In genomic region chr6:100085162-100085431, GRCh38 we compare ENCODE assay signal across 15 cellular contexts.
DNase-seq lines count a peak whose midpoint lies in the region; TF ChIP-seq lines count a peak whose summit lies in the region.
"Had no signal": no experiment of that assay in that cellular context is flagged by ENCODE, and none has a peak within 500 bp of the region (broad histone marks: within the 10 kb centered on the region; RNA-seq: fewer than 3 reads in every experiment).

No MANE protein-coding gene starts in this region.

- no peaks in the 10 kb centered on the region for H3K27me3 ChIP-seq in SJSA1 (replicated peaks)
- H3K27me3 ChIP-seq in skeletal muscle tissue (ENCODE audit: control insufficient read depth in 3 of 3, insufficient read depth in 3 of 3, low read length in 3 of 3): no peaks in the 10 kb centered on the region

- H3K27ac ChIP-seq in SJSA1 (peak overlapping the region; percentile 37), skeletal muscle tissue (ENCODE audit: low read depth, low read length) (peak overlapping the region; percentile 77)
- H3K27ac ChIP-seq: A549 had no signal

- H3K36me3 Mint-ChIP-seq in nephron (ENCODE audit: low read depth): no peaks in the 10 kb centered on the region
- H3K36me3 Mint-ChIP-seq: CD14-positive monocyte; CD8-positive, alpha-beta T cell had no signal

- H3K9me3 ChIP-seq in SJSA1 (replicated peaks) (no peaks in the 10 kb centered on the region), skeletal muscle tissue (ENCODE audit: control insufficient read depth in 3 of 3, low read length in 3 of 3) (no peaks in the 10 kb centered on the region)
- H3K9me3 ChIP-seq: A549, HAP-1 had no signal

- H3K4me3 ChIP-seq in SJSA1 (no peak overlapping the region), fibroblast of the aortic adventitia (ENCODE audit: low read depth, low read length) (no peak overlapping the region), skeletal muscle tissue (ENCODE audit: low read length in 3 of 3) (no peak overlapping the region)
- H3K4me3 ChIP-seq: A549, HAP-1 had no signal

- no peak for TF ChIP-seq CTCF in fibroblast of the aortic adventitia (IDR thresholded peaks at IDR 0.05; ENCODE audit: insufficient read depth, low read length)
- TF ChIP-seq CTCF in nephron (IDR thresholded peaks at IDR 0.05; ENCODE audit: unreplicated experiment in 3 of 3): no peak

- peak overlapping the region in 2 of 3 experiments; percentile 6 to 68 for H3K27ac Mint-ChIP-seq in nephron
- H3K27ac Mint-ChIP-seq: CD14-positive monocyte; CD8-positive, alpha-beta T cell had no signal

- H3K36me3 ChIP-seq in SJSA1 (no peaks in the 10 kb centered on the region), skeletal muscle tissue (ENCODE audit: control insufficient read depth in 3 of 3, insufficient read depth in 3 of 3, low read length in 3 of 3) (no peaks in the 10 kb centered on the region)
- H3K36me3 ChIP-seq: HAP-1 had no signal

- H3K4me3 Mint-ChIP-seq in nephron: no peak overlapping the region
- H3K4me3 Mint-ChIP-seq: CD14-positive monocyte; CD8-positive, alpha-beta T cell had no signal

- no peaks in the 10 kb centered on the region for H3K27me3 Mint-ChIP-seq in nephron (ENCODE audit: low read depth)

- H3K9ac ChIP-seq in skeletal muscle tissue (ENCODE audit: low read depth in 1 of 3, low read length in 3 of 3): no peak overlapping the region

- H3K9me3 Mint-ChIP-seq in nephron: no peaks in the 10 kb centered on the region
- H3K9me3 Mint-ChIP-seq: CD14-positive monocyte; CD8-positive, alpha-beta T cell had no signal

- DNase-seq in SJSA1 (ENCODE audit: low read depth in 1 of 2, low spot score in 2 of 2): no peak
- peak; percentile 57 for DNase-seq in fibroblast of the aortic adventitia (ENCODE audit: low read depth)
- no peak for DNase-seq in NCI-H1417 treated with DMSO at 0.1 percent for 48 hours (lab: John Stamatoyannopoulos, UW)
- no peak for DNase-seq in NCI-H1436 treated with DMSO at 0.1 percent for 48 hours (lab: John Stamatoyannopoulos, UW)
- DNase-seq in NCI-H526 treated with DMSO at 0.1 percent for 48 hours (lab: John Stamatoyannopoulos, UW): no peak
- DNase-seq: CD8-positive, alpha-beta T cell; COR-L47; DMS153; DMS79 treated with DMSO at 0.1 percent for 48 hours; EL had no signal

- H3K4me1 Mint-ChIP-seq in nephron: peaks cover 15% of the 10 kb centered on the region
- H3K4me1 Mint-ChIP-seq: CD14-positive monocyte had no signal

- H3K4me1 ChIP-seq in SJSA1 (replicated peaks) (peaks cover 36% of the 10 kb centered on the region), skeletal muscle tissue (ENCODE audit: control insufficient read depth in 3 of 3, insufficient read depth in 3 of 3, low read length in 3 of 3) (peaks cover 9 to 18% (median 10%) of the 10 kb centered on the region in 3 donors)
- H3K4me1 ChIP-seq: A549, HAP-1 had no signal
